13 cellular contexts compared by ENCODE assay signal in the genomic region with DNA sequence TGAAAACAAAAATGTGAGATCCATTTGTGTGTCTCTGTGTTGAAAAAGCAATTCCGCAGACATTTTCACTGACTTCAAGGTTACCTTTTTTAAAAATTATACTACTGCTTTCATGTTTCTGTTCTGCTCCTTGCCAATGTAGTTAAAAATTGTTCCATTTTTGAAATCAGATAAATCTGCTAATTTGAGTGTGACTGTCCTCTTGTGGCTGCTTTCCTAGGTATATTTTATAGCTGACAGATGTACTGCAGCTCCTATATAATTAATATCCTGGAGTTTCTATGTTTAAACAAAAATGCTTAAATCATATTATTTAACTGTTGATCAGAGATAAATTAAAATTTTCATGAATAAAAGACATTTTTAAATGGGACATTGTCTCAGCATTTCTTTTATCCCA.
DNase-seq lines count a peak whose midpoint lies in the region; ATAC-seq and TF ChIP-seq lines count a peak whose summit lies in the region.
"Had no signal": no experiment of that assay in that cellular context is flagged by ENCODE, and none has a peak within 500 bp of the region (broad histone marks: within the 10 kb centered on the region; RNA-seq: fewer than 3 reads in every experiment).

No MANE protein-coding gene starts in this region.

- H3K4me3 ChIP-seq in HFF-Myc (replicated peaks; ENCODE audit: low read depth, low read length) (no peak overlapping the region), RWPE2 (ENCODE audit: severe bottlenecking) (no peak overlapping the region), foreskin fibroblast (ENCODE audit: low read depth in 1 of 2, low read length in 2 of 2) (no peak overlapping the region), osteoblast (ENCODE audit: insufficient read depth, low read length) (no peak overlapping the region)

- no peak for ATAC-seq in RWPE2 (ENCODE audit: low read depth)
- ATAC-seq in GM19035 (IDR thresholded peaks at IDR 0.05; ENCODE audit: unreplicated experiment), result no peak
- no peak for ATAC-seq in GM18909 (IDR thresholded peaks at IDR 0.05; ENCODE audit: poor library complexity, unreplicated experiment)
- ATAC-seq in stimulated activated memory B cell treated with anti-CD40 and anti-IgM and Interleukin-4, amounts not matched to agents 10 μg/mL and 1 μg/mL and 100 μg/mL, for 72 hours, result no peak

- TF ChIP-seq CTCF in HFF-Myc (IDR thresholded peaks at IDR 0.05; ENCODE audit: low read depth, low read length, missing control alignments) (peak; percentile 19), RWPE2 (IDR thresholded peaks at IDR 0.05; ENCODE audit: poor library complexity, severe bottlenecking) (peak; percentile 44), foreskin fibroblast (IDR thresholded peaks at IDR 0.05; ENCODE audit: low read depth, low read length) (peak; percentile 2), osteoblast (IDR thresholded peaks at IDR 0.05; ENCODE audit: extremely low read depth, low read depth, low read length) (no peak)

- H2AFZ ChIP-seq in osteoblast (ENCODE audit: low read length), result no peak overlapping the region

- H3K4me1 ChIP-seq in RWPE2 (ENCODE audit: insufficient read depth, poor library complexity, severe bottlenecking), result peaks cover 18% of the 10 kb centered on the region
- H3K4me1 ChIP-seq in osteoblast (ENCODE audit: insufficient read depth, low read length), result peaks cover 6% of the 10 kb centered on the region

- H3K9me3 Mint-ChIP-seq in stimulated activated memory B cell treated with anti-CD40 and anti-IgM and Interleukin-4, amounts not matched to agents 10 μg/mL and 1 μg/mL and 100 μg/mL, for 72 hours, result peaks cover 3% of the 10 kb centered on the region

- H3K4me1 Mint-ChIP-seq in stimulated activated memory B cell treated with anti-CD40 and anti-IgM and Interleukin-4, amounts not matched to agents 10 μg/mL and 1 μg/mL and 100 μg/mL, for 72 hours, result no peaks in the 10 kb centered on the region

- H3K4me2 ChIP-seq in osteoblast (ENCODE audit: insufficient read depth, low read length), result no peak overlapping the region

- H3K4me3 Mint-ChIP-seq in stimulated activated memory B cell treated with anti-CD40 and anti-IgM and Interleukin-4, amounts not matched to agents 10 μg/mL and 1 μg/mL and 100 μg/mL, for 72 hours, result no peak overlapping the region

- no peak overlapping the region for H3K27ac Mint-ChIP-seq in stimulated activated memory B cell treated with anti-CD40 and anti-IgM and Interleukin-4, amounts not matched to agents 10 μg/mL and 1 μg/mL and 100 μg/mL, for 72 hours

- no peaks in the 10 kb centered on the region for H4K20me1 ChIP-seq in osteoblast (ENCODE audit: insufficient read depth, low read length)

- no peak for DNase-seq in HFF-Myc (ENCODE audit: extremely low read depth, low read depth)
- no peak for DNase-seq in RWPE2 (ENCODE audit: low spot score)
- no peak for DNase-seq in foreskin fibroblast
- DNase-seq in osteoblast (ENCODE audit: insufficient read length, low spot score, missing footprints), result no peak
- no peak for DNase-seq in GDM1 (lab: John Stamatoyannopoulos, UW)
- DNase-seq: DMS 273 treated with DMSO at 0.1 percent for 48 hours, HCEC 1CT, NCI-H1105, NCI-H1694 treated with DMSO at 0.1 percent for 48 hours, Right ventricle myocardium superior had no signal

- H3K36me3 ChIP-seq in RWPE2 (ENCODE audit: low read depth) (no peaks in the 10 kb centered on the region), osteoblast (ENCODE audit: insufficient read depth, low read length) (no peaks in the 10 kb centered on the region)

- H3K36me3 Mint-ChIP-seq in stimulated activated memory B cell treated with anti-CD40 and anti-IgM and Interleukin-4, amounts not matched to agents 10 μg/mL and 1 μg/mL and 100 μg/mL, for 72 hours, result no peaks in the 10 kb centered on the region

- H3K27me3 Mint-ChIP-seq in stimulated activated memory B cell treated with anti-CD40 and anti-IgM and Interleukin-4, amounts not matched to agents 10 μg/mL and 1 μg/mL and 100 μg/mL, for 72 hours, result no peaks in the 10 kb centered on the region

- H3K9me3 ChIP-seq in RWPE2 (ENCODE audit: severe bottlenecking), result no peaks in the 10 kb centered on the region
- no peaks in the 10 kb centered on the region for H3K9me3 ChIP-seq in osteoblast (ENCODE audit: low read depth, low read length)

- H3K27me3 ChIP-seq in RWPE2 (ENCODE audit: insufficient read depth, poor library complexity, severe bottlenecking) (no peaks in the 10 kb centered on the region), osteoblast (ENCODE audit: insufficient read depth, low read length) (no peaks in the 10 kb centered on the region)

- H3K27ac ChIP-seq in RWPE2 (ENCODE audit: poor library complexity, severe bottlenecking) (peak overlapping the region; percentile 70), osteoblast (ENCODE audit: low read depth, low read length) (peak overlapping the region; percentile 67)

- H3K79me2 ChIP-seq in osteoblast (ENCODE audit: insufficient read depth, low read length), result no peaks in the 10 kb centered on the region
